Comparison of ENCODE assay signal across 27 cellular contexts in the genomic region with DNA sequence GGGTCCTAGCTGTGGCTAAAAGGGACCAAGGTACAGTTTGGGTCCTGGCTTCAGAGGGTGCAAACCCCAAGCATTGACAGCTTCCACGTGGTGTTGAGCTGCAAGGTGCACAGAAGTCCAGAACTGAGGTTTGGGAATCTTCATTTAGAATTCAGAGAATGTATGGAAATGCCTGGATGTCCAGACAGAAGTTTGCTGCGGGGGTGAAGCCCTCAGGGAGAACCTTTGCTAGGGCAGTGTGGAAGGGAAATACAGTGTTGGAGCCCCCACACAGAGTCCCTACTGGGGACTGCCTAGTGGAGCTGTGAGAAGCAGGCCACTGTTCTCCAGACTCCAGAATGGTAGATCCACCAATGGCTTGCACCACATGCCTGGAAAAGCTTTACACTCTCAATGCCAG. TPM values are rescaled to one million over a fixed set of nuclear protein-coding genes. Genes with fewer than 3 reads are reported as not detected.
"Had no signal": no experiment of that assay in that cellular context is flagged by ENCODE, and none has a peak within 500 bp of the region (broad histone marks: within the 10 kb centered on the region; RNA-seq: fewer than 3 reads in every experiment).

No MANE protein-coding gene starts in this region.

- H3K4me3 ChIP-seq: adrenal gland, breast epithelium, SK-N-MC had no signal

- DNase-seq: activated CD4-positive, alpha-beta T cell treated with anti-CD3 and anti-CD28 coated beads, Interleukin-2, amount 10 ng/mL, durations not matched to agents 7 days and 5 days; activated CD4-positive, CD25-positive, alpha-beta regulatory T cell; activated CD8-positive, alpha-beta memory T cell treated with anti-CD3 and anti-CD28 coated beads, Interleukin-2, amount 50 U/mL, for 4 hours; activated CD8-positive, alpha-beta T cell treated with anti-CD3 and anti-CD28 coated beads for 36 hours; activated naive CD4-positive, alpha-beta T cell treated with anti-CD3 and anti-CD28 coated beads, Interleukin-2, amount 50 U/mL, for 16 hours; activated naive CD8-positive, alpha-beta T cell treated with anti-CD3 and anti-CD28 coated beads, Interleukin-2, amount 10 ng/mL, durations not matched to agents 7 days and 5 days; activated T-cell treated with anti-CD3 and anti-CD28 coated beads, Interleukin-2, amount 50 U/mL, for 1 hour; adrenal gland; aorta; caudate nucleus; NCI-H1092; NCI-H1417; NCI-H1694; NCI-H2029; NCI-H345; NCI-H510A; NCI-H526 treated with DMSO at 0.1 percent for 48 hours; NCI-H82; OCI-M1; RPMI8226; T-cell had no signal

- H3K4me1 ChIP-seq: breast epithelium had no signal

- H3K36me3 ChIP-seq: adrenal gland, breast epithelium had no signal

- ATAC-seq: activated CD8-positive, alpha-beta T cell treated with anti-CD3 and anti-CD28 coated beads for 36 hours; Panc1; Right ventricle myocardium inferior; T-cell had no signal

- H3K27ac ChIP-seq: adrenal gland, breast epithelium, SK-N-MC, VCaP had no signal

- H3K27me3 ChIP-seq: adrenal gland, breast epithelium had no signal

RNA-seq across cellular contexts. Expression of gene ANKUB1, which starts 38.5 kb away (rescaled TPM):
- total RNA-seq: activated CD4-positive, alpha-beta T cell treated with anti-CD3 and anti-CD28 coated beads, Interleukin-2, amount 10 ng/mL, durations not matched to agents 7 days and 5 days; activated CD8-positive, alpha-beta T cell treated with anti-CD3 and anti-CD28 coated beads for 36 hours; activated naive CD8-positive, alpha-beta T cell treated with anti-CD3 and anti-CD28 coated beads, Interleukin-2, amount 10 ng/mL, durations not matched to agents 7 days and 5 days; adrenal gland; aorta; breast epithelium; MCF 10A; Right ventricle myocardium inferior; T-cell had no signal
- polyA plus RNA-seq: adrenal gland, aorta had no signal
